ENCODE assay signal across 34 cellular contexts in the genomic region with DNA sequence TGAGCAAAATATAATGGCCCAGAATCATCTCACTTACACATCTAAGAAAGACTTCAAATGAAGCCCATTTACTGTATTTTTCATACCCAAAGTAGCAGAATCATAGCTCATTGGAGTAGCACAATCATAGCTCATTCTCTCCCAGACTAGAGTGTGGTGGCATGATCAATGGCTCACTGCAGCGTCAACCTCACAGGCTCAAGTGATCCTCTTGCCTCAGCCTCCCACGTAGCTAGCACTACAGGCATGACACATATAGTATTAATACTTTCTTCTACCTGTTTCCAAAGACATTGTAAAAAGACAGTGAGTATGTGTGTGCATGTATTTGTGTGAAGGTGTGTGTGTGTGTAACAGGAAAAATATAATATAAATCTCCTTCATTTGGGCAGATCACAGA.
"Had no signal": no experiment of that assay in that cellular context is flagged by ENCODE, and none has a peak within 500 bp of the region (broad histone marks: within the 10 kb centered on the region; RNA-seq: fewer than 3 reads in every experiment).

No MANE protein-coding gene starts in this region.

- H3K27ac ChIP-seq: adrenal gland, esophagus muscularis mucosa, left ventricle myocardium inferior, neutrophil, ovary, prostate gland, skin epidermis, uterus, WERI-Rb-1 had no signal

- H3K4me3 ChIP-seq: adrenal gland, esophagus muscularis mucosa, left ventricle myocardium inferior, ovary, prostate gland, skin epidermis, uterus had no signal

- H3K27ac Mint-ChIP-seq: activated T-helper 1 cell treated with anti-CD3 and anti-CD28 coated beads, Interleukin-12 subunit alpha, Interleukin-12 subunit beta, Interleukin-2, Interleukin-4 antibody, amounts not matched to agents 30 ng/mL and 10 ng/mL and 1 ng/mL, durations not matched to agents 14 hours and 24 hours and 36 hours; dendritic cell treated with granulocyte-macrophage colony-stimulating factor and Interleukin-4, amounts not matched to agents 40 ng/mL and 50 ng/mL, for 4 days; endodermal cell; mesothelial cell of epicardium; nephron progenitor cell; stimulated activated memory B cell treated with anti-CD40 and anti-IgM and Interleukin-4, amounts not matched to agents 10 μg/mL and 1 μg/mL and 100 μg/mL, for 72 hours; stimulated activated naive CD8-positive, alpha-beta T cell treated with anti-CD3 and anti-CD28 coated beads, Interleukin-15, amount 100 ng/mL, for 72 hours; T-helper 2 cell treated with Interferon-gamma antibody and Interleukin-4, amounts not matched to agents 5 μg/mL and 100 μg/mL, for 36 hours; type B pancreatic cell had no signal

- H3K9me3 Mint-ChIP-seq: activated T-helper 1 cell treated with anti-CD3 and anti-CD28 coated beads, Interleukin-12 subunit alpha, Interleukin-12 subunit beta, Interleukin-2, Interleukin-4 antibody, amounts not matched to agents 30 ng/mL and 10 ng/mL and 1 ng/mL, durations not matched to agents 14 hours and 24 hours and 36 hours; central memory CD8-positive, alpha-beta T cell; dendritic cell treated with granulocyte-macrophage colony-stimulating factor and Interleukin-4, amounts not matched to agents 40 ng/mL and 50 ng/mL, for 4 days; endodermal cell; mesothelial cell of epicardium; naive B cell; type B pancreatic cell had no signal

- H3K27me3 Mint-ChIP-seq: central memory CD8-positive, alpha-beta T cell; dendritic cell treated with granulocyte-macrophage colony-stimulating factor and Interleukin-4, amounts not matched to agents 40 ng/mL and 50 ng/mL, for 4 days; stimulated activated naive CD8-positive, alpha-beta T cell treated with anti-CD3 and anti-CD28 coated beads, Interleukin-15, amount 100 ng/mL, for 72 hours; type B pancreatic cell had no signal

- H3K27me3 ChIP-seq: adrenal gland, esophagus muscularis mucosa, neutrophil, ovary, uterus had no signal

- H3K4me1 Mint-ChIP-seq: central memory CD8-positive, alpha-beta T cell; endodermal cell; naive B cell; nephron progenitor cell; stimulated activated memory B cell treated with anti-CD40 and anti-IgM and Interleukin-4, amounts not matched to agents 10 μg/mL and 1 μg/mL and 100 μg/mL, for 72 hours had no signal

- FAIRE-seq: islet of Langerhans had no signal

- H3K4me1 ChIP-seq: adrenal gland, esophagus muscularis mucosa, left ventricle myocardium inferior, prostate gland, uterus had no signal

- H3K4me3 Mint-ChIP-seq: activated T-helper 1 cell treated with anti-CD3 and anti-CD28 coated beads, Interleukin-12 subunit alpha, Interleukin-12 subunit beta, Interleukin-2, Interleukin-4 antibody, amounts not matched to agents 30 ng/mL and 10 ng/mL and 1 ng/mL, durations not matched to agents 14 hours and 24 hours and 36 hours; central memory CD8-positive, alpha-beta T cell; dendritic cell treated with granulocyte-macrophage colony-stimulating factor and Interleukin-4, amounts not matched to agents 40 ng/mL and 50 ng/mL, for 4 days; endodermal cell; mesothelial cell of epicardium; naive B cell; nephron progenitor cell; stimulated activated memory B cell treated with anti-CD40 and anti-IgM and Interleukin-4, amounts not matched to agents 10 μg/mL and 1 μg/mL and 100 μg/mL, for 72 hours; stimulated activated naive CD8-positive, alpha-beta T cell treated with anti-CD3 and anti-CD28 coated beads, Interleukin-15, amount 100 ng/mL, for 72 hours; T-helper 2 cell treated with Interferon-gamma antibody and Interleukin-4, amounts not matched to agents 5 μg/mL and 100 μg/mL, for 36 hours; type B pancreatic cell had no signal

- DNase-seq: activated CD4-positive, alpha-beta T cell treated with anti-CD3 and anti-CD28 coated beads for 48 hours; activated CD4-positive, alpha-beta T cell treated with anti-CD3 and anti-CD28 coated beads, Interleukin-2, amount 50 U/mL, for 48 hours; activated CD8-positive, alpha-beta memory T cell treated with anti-CD3 and anti-CD28 coated beads for 24 hours; activated CD8-positive, alpha-beta memory T cell treated with anti-CD3 and anti-CD28 coated beads, Interleukin-2, amount 50 U/mL, for 4 hours; activated naive CD4-positive, alpha-beta T cell; activated T-cell treated with anti-CD3 and anti-CD28 coated beads, Interleukin-2, amount 50 U/mL, for 1 hour; adrenal gland; endodermal cell; left ventricle myocardium inferior; naive B cell; nephron progenitor cell; retina; stimulated activated CD4-positive, alpha-beta T cell treated with anti-CD3 and anti-CD28 coated beads, Interleukin-4, amount 100 ng/mL, for 24 hours; stimulated activated naive CD8-positive, alpha-beta T cell treated with anti-CD3 and anti-CD28 coated beads, Interleukin-15, amount 100 ng/mL, for 72 hours; substantia nigra; T-helper 1 cell; uterus; WERI-Rb-1 had no signal

- H3K36me3 Mint-ChIP-seq: activated naive CD4-positive, alpha-beta T cell treated with anti-CD3 and anti-CD28 coated beads, Interleukin-2, amount 50 U/mL, for 72 hours; mesothelial cell of epicardium; naive B cell; stimulated activated memory B cell treated with anti-CD40 and anti-IgM and Interleukin-4, amounts not matched to agents 10 μg/mL and 1 μg/mL and 100 μg/mL, for 72 hours; type B pancreatic cell had no signal

- H3K9me3 ChIP-seq: adrenal gland, esophagus muscularis mucosa, neutrophil, ovary, prostate gland, uterus had no signal

- H3K36me3 ChIP-seq: adrenal gland, esophagus muscularis mucosa, left ventricle myocardium inferior, neutrophil, ovary, prostate gland, uterus, WERI-Rb-1 had no signal

- ATAC-seq: activated CD4-positive, CD25-positive, alpha-beta regulatory T cell treated with anti-CD3 and anti-CD28 coated beads, Interleukin-2, amount 50 U/mL, for 24 hours; sciatic nerve; stimulated activated memory B cell treated with anti-CD40 and anti-IgM and Interleukin-4, amounts not matched to agents 10 μg/mL and 1 μg/mL and 100 μg/mL, for 72 hours; stimulated activated naive CD8-positive, alpha-beta T cell treated with anti-CD3 and anti-CD28 coated beads, Interleukin-15, amount 100 ng/mL, for 72 hours had no signal
